11 cellular contexts compared by ENCODE assay signal in genomic region chr4:147768113-147768512, GRCh38. TPM values are rescaled to one million over a fixed set of nuclear protein-coding genes. Genes with fewer than 3 reads are reported as not detected.
A peak's percentile ranks its signal among the peaks of the same experiment; 100 is the strongest.
DNase-seq lines count a peak whose midpoint lies in the region; ATAC-seq, FAIRE-seq and TF ChIP-seq lines count a peak whose summit lies in the region.
"Had no signal": no experiment of that assay in that cellular context is flagged by ENCODE, and none has a peak within 500 bp of the region (broad histone marks: within the 10 kb centered on the region; RNA-seq: fewer than 3 reads in every experiment).

No MANE protein-coding gene starts in this region.

- H3K27ac ChIP-seq in PC-3 (ENCODE audit: low read length): no peak overlapping the region
- H3K27ac ChIP-seq in small intestine (ENCODE audit: low read depth in 1 of 2, low read length in 1 of 2): no peak overlapping the region

- no peaks in the 10 kb centered on the region for H3K36me3 ChIP-seq in PC-3 (ENCODE audit: low read depth, low read length)
- no peaks in the 10 kb centered on the region for H3K36me3 ChIP-seq in small intestine (ENCODE audit: control insufficient read depth in 2 of 2, insufficient read depth in 2 of 2, low read length in 2 of 2)

- H3K9me3 Mint-ChIP-seq in activated T-cell treated with anti-CD3 and anti-CD28 coated beads, Interleukin-2, amount 50 U/mL, for 72 hours: no peaks in the 10 kb centered on the region

- POLR2A ChIA-PET in PC-3 (lab: Charles Lee; ENCODE audit: unreplicated experiment): no interaction called here

- H3K79me2 ChIP-seq in PC-3 (ENCODE audit: low read length): peaks cover 8% of the 10 kb centered on the region; the same call in 1 of the 2 replicates

- no peaks in the 10 kb centered on the region for H3K9me2 ChIP-seq in PC-3 (replicated peaks; ENCODE audit: low read length)

- H3F3A ChIP-seq in PC-3 (ENCODE audit: low read length, unreplicated experiment): no peaks in the 10 kb centered on the region

- no peaks in the 10 kb centered on the region for H3K36me3 Mint-ChIP-seq in activated T-cell treated with anti-CD3 and anti-CD28 coated beads, Interleukin-2, amount 50 U/mL, for 72 hours (ENCODE audit: insufficient read depth in 2 of 2)

- CTCF ChIA-PET in PC-3 (lab: Charles Lee): no interaction called here

- DNase-seq in activated T-cell treated with anti-CD3 and anti-CD28 coated beads, Interleukin-2, amount 50 U/mL, for 72 hours: peak in 1 of 2 donors; percentile 8
- no peak for DNase-seq in activated T-cell treated with anti-CD3 and anti-CD28 coated beads, Interleukin-2, amount 50 U/mL, for 48 hours
- DNase-seq in PC-3: peak; percentile 66
- peak; percentile 69 for DNase-seq in fibroblast of mammary gland (ENCODE audit: low read depth)
- DNase-seq in small intestine: peak; percentile 81
- DNase-seq in germinal center (ENCODE audit: low spot score): no peak
- DNase-seq in KG1 (lab: John Stamatoyannopoulos, UW): no peak
- DNase-seq: midbrain, NCI-H2107, T-helper 2 cell had no signal

- H3K4me1 ChIP-seq in PC-3 (ENCODE audit: insufficient read depth, low read length): peaks cover 41% of the 10 kb centered on the region
- no peaks in the 10 kb centered on the region for H3K4me1 ChIP-seq in small intestine (ENCODE audit: control insufficient read depth in 2 of 2, insufficient read depth in 1 of 2, low read depth in 1 of 2, low read length in 1 of 2)

- no peak for FAIRE-seq in small intestine (lab: Jason Lieb, UNC)

- TF ChIP-seq CTCF in PC-3 (conservative IDR thresholded peaks at IDR 0.05; ENCODE audit: low read depth, low read length) (no peak), fibroblast of mammary gland (conservative IDR thresholded peaks at IDR 0.05; ENCODE audit: control insufficient read depth, insufficient read depth, low read depth, low read length) (no peak)

- no peak overlapping the region for H3K27ac Mint-ChIP-seq in activated T-cell treated with anti-CD3 and anti-CD28 coated beads, Interleukin-2, amount 50 U/mL, for 72 hours

- H3K4me1 Mint-ChIP-seq in activated T-cell treated with anti-CD3 and anti-CD28 coated beads, Interleukin-2, amount 50 U/mL, for 72 hours (ENCODE audit: low read depth): peaks cover 20% of the 10 kb centered on the region

- H4K20me1 ChIP-seq in PC-3 (ENCODE audit: low read length): no peaks in the 10 kb centered on the region

- peak; percentile 62 to 63 for ATAC-seq in activated T-cell treated with anti-CD3 and anti-CD28 coated beads, Interleukin-2, amount 50 U/mL, for 72 hours (replicated peaks in 1 of 2)
- ATAC-seq in PC-3: peak; percentile 79
- ATAC-seq in HG03342 (IDR thresholded peaks at IDR 0.05; ENCODE audit: unreplicated experiment): no peak

- no peak overlapping the region for H3K9ac ChIP-seq in PC-3 (ENCODE audit: low read length)

- intact Hi-C loops in PC-3 (cut with micrococcal nuclease): no loop called here

- WGBS in small intestine, 3 donors: 11 to 43% (median 26%) methylated on average over 4 of the region's 4 CpGs

- H3K27me3 Mint-ChIP-seq in activated T-cell treated with anti-CD3 and anti-CD28 coated beads, Interleukin-2, amount 50 U/mL, for 72 hours (ENCODE audit: low read depth): no peaks in the 10 kb centered on the region

- H3K4me3 Mint-ChIP-seq in activated T-cell treated with anti-CD3 and anti-CD28 coated beads, Interleukin-2, amount 50 U/mL, for 72 hours: no peak overlapping the region

- H3K27me3 ChIP-seq in PC-3 (ENCODE audit: low read length) (no peaks in the 10 kb centered on the region), small intestine (ENCODE audit: control insufficient read depth in 2 of 2, insufficient read depth in 2 of 2, low read length in 2 of 2) (no peaks in the 10 kb centered on the region)

- no peak overlapping the region for H3K4me2 ChIP-seq in PC-3 (ENCODE audit: low read length)

- H3K9me3 ChIP-seq in PC-3 (ENCODE audit: low read length) (no peaks in the 10 kb centered on the region), small intestine (ENCODE audit: control insufficient read depth, low read depth) (no peaks in the 10 kb centered on the region)

- no peak overlapping the region for H2AFZ ChIP-seq in PC-3 (ENCODE audit: low read length)

- H3K4me3 ChIP-seq in PC-3 (ENCODE audit: low read length) (no peak overlapping the region), fibroblast of mammary gland (ENCODE audit: control insufficient read depth, low read depth, low read length) (no peak overlapping the region), small intestine (ENCODE audit: low read depth in 1 of 2, low read length in 2 of 2) (no peak overlapping the region)

- BruUV-seq in PC-3 (replicated peaks; lab: Mats Ljungman, UMichigan): no TSS peak

RNA-seq across cellular contexts. Expression of gene ARHGAP10, which starts 36.2 kb away (rescaled TPM):
- 10 to 100 TPM in 1 of 2 donors, 1 to 10 TPM in 1; 9.3 to 12.4 TPM for total RNA-seq in activated T-cell treated with anti-CD3 and anti-CD28 coated beads, Interleukin-2, amount 50 U/mL, for 72 hours
- total RNA-seq in PC-3 (2014; rRNA removed): 9.0 and 12.0 TPM in 2 replicates
- 1 to 10 TPM; 3.4 to 9.7 (median 3.8) TPM for polyA plus RNA-seq in small intestine

Comparison
In these comparisons a context has a peak if more than half of its experiments do, and no peak if none do; other contexts are left out.
1. DNase-seq: peak in PC-3 (single experiment), fibroblast of mammary gland (single experiment) and small intestine (single experiment); none in activated T-cell treated with anti-CD3 and anti-CD28 coated beads, Interleukin-2, amount 50 U/mL, for 48 hours (0 of 2), germinal center (single experiment) and KG1 (single experiment).